Comparison of ENCODE assay signal across 8 cellular contexts in the genomic region with DNA sequence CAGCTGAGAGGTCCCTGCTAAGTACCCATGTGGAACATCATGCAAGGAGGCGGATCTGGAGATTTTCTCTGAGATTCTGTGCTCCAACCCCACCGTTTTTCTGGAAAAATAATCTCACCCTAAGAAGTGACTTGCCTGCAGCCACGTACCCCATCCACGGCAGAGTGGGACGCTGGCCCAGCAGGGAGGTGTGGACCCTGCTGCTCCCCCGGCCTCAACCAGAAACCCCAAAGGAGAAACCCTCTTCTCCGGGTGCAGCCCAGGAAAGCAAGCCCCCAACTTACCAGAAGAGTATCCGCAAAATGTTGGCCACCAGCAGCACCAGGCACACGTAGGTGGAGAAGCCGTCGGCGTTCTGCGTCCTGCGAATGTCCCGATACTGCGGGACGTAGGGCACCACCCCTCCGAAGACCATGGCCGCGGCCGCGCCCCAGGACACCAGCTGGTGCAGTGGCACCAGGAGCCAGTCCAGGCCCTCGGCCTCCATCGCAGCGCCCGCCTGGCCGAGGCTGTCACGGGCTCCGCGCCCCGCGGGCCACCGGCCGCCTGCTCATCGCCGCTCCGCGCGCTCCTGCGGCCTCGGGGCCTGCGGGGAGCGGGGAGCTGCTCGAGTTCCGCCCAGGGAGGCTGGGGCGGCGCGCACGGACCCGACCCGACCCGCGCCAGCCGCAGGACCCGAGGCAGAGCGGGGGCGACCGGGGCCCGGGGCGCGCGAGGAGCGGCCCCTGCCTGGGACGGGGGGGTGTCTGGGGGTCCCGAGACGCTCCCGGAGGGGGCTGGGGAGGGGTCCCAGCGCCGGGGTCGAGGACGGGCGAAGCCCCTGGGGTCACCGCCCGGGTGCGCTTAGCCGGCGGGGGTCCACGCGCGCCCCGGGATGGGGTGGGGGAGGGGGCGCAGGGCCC. TPM values are rescaled to one million over a fixed set of nuclear protein-coding genes. Genes with fewer than 3 reads are reported as not detected.
DNase-seq lines count a peak whose midpoint lies in the region; ATAC-seq lines count a peak whose summit lies in the region.

No MANE protein-coding gene starts in this region.

- no peaks in the 10 kb centered on the region for H3K79me1 ChIP-seq in mesendoderm (ENCODE audit: low read length)

- no peak overlapping the region for H4K5ac ChIP-seq in mesendoderm (ENCODE audit: low read length)

- H3K4ac ChIP-seq in mesendoderm (ENCODE audit: low read depth, low read length): peak overlapping the region; percentile 88

- H3K4me3 ChIP-seq in mesendoderm (ENCODE audit: low read length): peak overlapping the region; percentile 32
- H3K4me3 ChIP-seq in urinary bladder (ENCODE audit: low read depth, low read length): peak overlapping the region; percentile 96

- H2BK15ac ChIP-seq in mesendoderm (replicated peaks; ENCODE audit: low read depth): no peak overlapping the region

- WGBS in mesendoderm (ENCODE audit: extremely low coverage, insufficient coverage, low lambda C conversion rate): no CpG with 5 or more reads among the region's 82 CpGs
- WGBS in urinary bladder: 4% methylated on average over 82 of the region's 82 CpGs

- peak; percentile 27 for ATAC-seq in HG02759 (IDR thresholded peaks at IDR 0.05; ENCODE audit: unreplicated experiment)
- peak; percentile 44 for ATAC-seq in effector memory CD8-positive, alpha-beta T cell (replicated peaks)
- no peak for ATAC-seq in GM18858 (IDR thresholded peaks at IDR 0.05; ENCODE audit: unreplicated experiment)

- H3K23ac ChIP-seq in mesendoderm (ENCODE audit: low read length): no peak overlapping the region

- H2AK5ac ChIP-seq in mesendoderm (ENCODE audit: low read length): no peak overlapping the region

- H3K56ac ChIP-seq in mesendoderm (ENCODE audit: low read length): peak overlapping the region; percentile 74

- H3K27ac Mint-ChIP-seq in effector memory CD8-positive, alpha-beta T cell: peak overlapping the region; percentile 74 to 84

- H3K4me1 Mint-ChIP-seq in effector memory CD8-positive, alpha-beta T cell (ENCODE audit: low read depth in 2 of 2): peaks cover 18 to 21% of the 10 kb centered on the region in 2 donors

- peak overlapping the region; percentile 79 to 80 for H3K4me3 Mint-ChIP-seq in effector memory CD8-positive, alpha-beta T cell

- H3K36me3 Mint-ChIP-seq in effector memory CD8-positive, alpha-beta T cell (ENCODE audit: insufficient read depth): peaks cover 14% of the 10 kb centered on the region

- H3K27me3 ChIP-seq in mesendoderm (ENCODE audit: insufficient read depth, low read length, poor library complexity): peaks cover 11% of the 10 kb centered on the region

- no peaks in the 10 kb centered on the region for H3K27me3 Mint-ChIP-seq in effector memory CD8-positive, alpha-beta T cell

- H3K4me2 ChIP-seq in mesendoderm (ENCODE audit: low read length): peak overlapping the region; percentile 66

- in situ Hi-C loops in SK-MEL-5 (cut with HindIII; ENCODE audit: low pct_unique_long_range_greater_than_20kb, low sequenced_read_pairs): no loop called here

- no peak overlapping the region for H2BK5ac ChIP-seq in mesendoderm (ENCODE audit: low read length)

- no peak overlapping the region for H2BK120ac ChIP-seq in mesendoderm (ENCODE audit: low read depth, low read length)

- H3K4me1 ChIP-seq in mesendoderm (ENCODE audit: control insufficient read depth, low read depth, low read length) (no peaks in the 10 kb centered on the region), urinary bladder (ENCODE audit: insufficient read depth) (no peaks in the 10 kb centered on the region)

- H3K18ac ChIP-seq in mesendoderm (ENCODE audit: low read length): peak overlapping the region; percentile 72

- H3K36me3 ChIP-seq in mesendoderm (ENCODE audit: control insufficient read depth, insufficient read depth, low read length) (no peaks in the 10 kb centered on the region), urinary bladder (ENCODE audit: insufficient read depth) (no peaks in the 10 kb centered on the region)

- peak; percentile 74 for DNase-seq in DMS53 (lab: John Stamatoyannopoulos, UW)
- DNase-seq in DMS53 treated with DMSO at 0.1 percent for 48 hours (lab: John Stamatoyannopoulos, UW; ENCODE audit: unreplicated experiment): no peak
- DNase-seq in SK-MEL-5 (ENCODE audit: low read depth, low spot score): peak; percentile 4
- DNase-seq in effector memory CD8-positive, alpha-beta T cell: peak in 1 of 3 experiments; percentile 24
- no peak for DNase-seq in mesendoderm

- H3K9me3 Mint-ChIP-seq in effector memory CD8-positive, alpha-beta T cell: no peaks in the 10 kb centered on the region

- no peak overlapping the region for H3K27ac ChIP-seq in mesendoderm (ENCODE audit: low read depth, low read length)
- no peak overlapping the region for H3K27ac ChIP-seq in urinary bladder (ENCODE audit: low read depth)

- peak overlapping the region; percentile 67 for H3K9ac ChIP-seq in mesendoderm (ENCODE audit: low read length)

- H4K8ac ChIP-seq in mesendoderm (ENCODE audit: low read depth, low read length): no peak overlapping the region

- H3K79me2 ChIP-seq in mesendoderm (ENCODE audit: control insufficient read depth, insufficient read depth, low read length): no peaks in the 10 kb centered on the region

RNA-seq across cellular contexts. Expression of a gene that starts 0.8 kb away (rescaled TPM):
- 16.9 and 18.3 TPM in 2 replicates for total RNA-seq in SK-MEL-5 (2014; rRNA removed; shearing (Covaris generic))
- 27.5 and 29.7 TPM in 2 replicates for polyA plus RNA-seq in SK-MEL-5 (2015; cell fraction: cytosol; rRNA removed)
- 28.1 and 33.2 TPM in 2 replicates for polyA plus RNA-seq in SK-MEL-5 (2015; cell fraction: nucleus; rRNA removed)
- 5.5 TPM for polyA plus RNA-seq in mesendoderm (2013, experiment 1 of 2)
- 5.6 TPM for polyA plus RNA-seq in mesendoderm (2013, experiment 2 of 2)
- total RNA-seq in urinary bladder: 14.8 TPM
- polyA plus RNA-seq in urinary bladder: 47.8 TPM

RNA-seq across cellular contexts. Expression of a gene that starts 13.8 kb away (rescaled TPM):
- 23.4 and 28.1 TPM in 2 replicates for total RNA-seq in SK-MEL-5 (2014; rRNA removed; shearing (Covaris generic))
- polyA plus RNA-seq in SK-MEL-5 (2015; cell fraction: cytosol; rRNA removed): 16.2 TPM in 2 replicates
- polyA plus RNA-seq in SK-MEL-5 (2015; cell fraction: nucleus; rRNA removed): 24.3 and 41.9 TPM in 2 replicates
- polyA plus RNA-seq in mesendoderm (2013, experiment 1 of 2): 0.18 TPM
- 0.08 TPM for polyA plus RNA-seq in mesendoderm (2013, experiment 2 of 2)
- 4.9 TPM for total RNA-seq in urinary bladder
- 8.6 TPM for polyA plus RNA-seq in urinary bladder

RNA-seq across cellular contexts. Expression of a gene that starts 37.7 kb away (rescaled TPM):
- total RNA-seq in SK-MEL-5 (2014; rRNA removed; shearing (Covaris generic)): 126 and 158 TPM in 2 replicates
- 61.0 and 94.6 TPM in 2 replicates for polyA plus RNA-seq in SK-MEL-5 (2015; cell fraction: cytosol; rRNA removed)
- 18.6 and 22.5 TPM in 2 replicates for polyA plus RNA-seq in SK-MEL-5 (2015; cell fraction: nucleus; rRNA removed)
- polyA plus RNA-seq in mesendoderm (2013, experiment 1 of 2): 162 TPM
- 168 TPM for polyA plus RNA-seq in mesendoderm (2013, experiment 2 of 2)
- 31.0 TPM for total RNA-seq in urinary bladder
- polyA plus RNA-seq in urinary bladder: 66.9 TPM

Comparison
In these comparisons a context has a peak if more than half of its experiments do, and no peak if none do; other contexts are left out.
1. DNase-seq: peak in DMS53 (single experiment) and SK-MEL-5 (single experiment); none in DMS53 treated with DMSO at 0.1 percent for 48 hours (single experiment) and mesendoderm (single experiment).